In the genomic region with DNA sequence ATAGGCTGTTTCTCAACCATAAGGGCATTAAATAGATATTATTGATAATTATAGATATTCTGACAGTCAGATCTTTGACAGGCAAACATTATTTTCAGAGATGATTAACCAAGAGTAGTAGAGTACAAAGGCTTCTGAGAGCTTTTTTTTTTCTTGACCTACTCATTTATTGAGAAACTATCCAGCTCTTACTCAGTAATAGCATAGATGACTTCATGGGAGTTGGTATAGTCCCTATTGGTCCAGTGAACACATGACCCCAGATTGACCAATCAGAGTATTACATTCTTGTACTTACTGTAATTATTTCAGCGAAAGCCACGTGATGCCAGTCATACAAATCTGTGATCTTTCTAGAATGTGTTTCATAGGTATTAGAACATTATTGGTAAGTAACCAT, we compare ENCODE assay signal across 1 cellular context.
TF ChIP-seq lines count a peak whose summit lies in the region.

No MANE protein-coding gene starts in this region.

TF ChIP-seq in GM12878, 131 proteins besides CTCF, POLR2A, EP300 and RAD21 (continued from another document):
- TF ChIP-seq ATF3 (IDR thresholded peaks at IDR 0.05; ENCODE audit: borderline replicate concordance, extremely low read depth, low read depth, low read length): no peak
- no peak for TF ChIP-seq EGR1 (IDR thresholded peaks at IDR 0.05; ENCODE audit: borderline replicate concordance in 1 of 2, low read depth in 2 of 2, low read length in 2 of 2)
- no peak for TF ChIP-seq RAD51 (IDR thresholded peaks at IDR 0.05)
- TF ChIP-seq BCL11A (IDR thresholded peaks at IDR 0.05; ENCODE audit: low read depth, low read length): no peak
- TF ChIP-seq SIX5 (IDR thresholded peaks at IDR 0.05; ENCODE audit: low read depth, low read length, severe bottlenecking): no peak
- no peak for TF ChIP-seq POU2F2 (IDR thresholded peaks at IDR 0.05; ENCODE audit: borderline replicate concordance, low read depth, low read length)
- TF ChIP-seq CHD2 (IDR thresholded peaks at IDR 0.05; ENCODE audit: borderline replicate concordance, low read depth, low read length): no peak
- no peak for TF ChIP-seq ASH2L (IDR thresholded peaks at IDR 0.05; ENCODE audit: borderline replicate concordance, low read depth)
- no peak for TF ChIP-seq STAT1 (conservative IDR thresholded peaks at IDR 0.05)
- no peak for TF ChIP-seq FOXM1 (IDR thresholded peaks at IDR 0.05; ENCODE audit: low read depth, low read length)
TF ChIP-seq in GM12878: peak in this region for 0.
